ENCODE assay signal across 11 cellular contexts in genomic region chr9:130020618-130021017, GRCh38. TPM values are rescaled to one million over a fixed set of nuclear protein-coding genes. Genes with fewer than 3 reads are reported as not detected.
DNase-seq lines count a peak whose midpoint lies in the region; ATAC-seq and TF ChIP-seq lines count a peak whose summit lies in the region.
"Had no signal": no experiment of that assay in that cellular context is flagged by ENCODE, and none has a peak within 500 bp of the region (broad histone marks: within the 10 kb centered on the region; RNA-seq: fewer than 3 reads in every experiment).

No MANE protein-coding gene starts in this region.

- peak overlapping the region; percentile 99 for H3K27ac Mint-ChIP-seq in activated T-cell treated with anti-CD3 and anti-CD28 coated beads, Interleukin-2, amount 50 U/mL, for 24 hours
- peak overlapping the region; percentile 99 for H3K27ac Mint-ChIP-seq in activated naive CD8-positive, alpha-beta T cell
- peak overlapping the region; percentile 99 for H3K27ac Mint-ChIP-seq in memory B cell
- H3K27ac Mint-ChIP-seq: dendritic cell treated with granulocyte-macrophage colony-stimulating factor and Interleukin-4, amounts not matched to agents 40 ng/mL and 50 ng/mL, for 4 days had no signal

- H3K36me3 ChIP-seq in thyroid gland = no peaks in the 10 kb centered on the region

- no peak for DNase-seq in activated T-cell treated with anti-CD3 and anti-CD28 coated beads, Interleukin-2, amount 50 U/mL, for 24 hours
- DNase-seq in activated T-cell treated with anti-CD3 and anti-CD28 coated beads for 4 hours (no peak), memory B cell (ENCODE audit: low spot score in 2 of 2) (no peak), thyroid gland (no peak), NCI-H1930 (lab: John Stamatoyannopoulos, UW) (no peak), NCI-H1436 treated with DMSO at 0.1 percent for 48 hours (lab: John Stamatoyannopoulos, UW) (no peak)
- DNase-seq: left ventricle myocardium superior, posterior cingulate gyrus had no signal

- intact Hi-C loops in thyroid gland (cut with DNase I) = no loop called here

- peak overlapping the region; percentile 67 for H3K4me3 Mint-ChIP-seq in activated T-cell treated with anti-CD3 and anti-CD28 coated beads, Interleukin-2, amount 50 U/mL, for 24 hours
- H3K4me3 Mint-ChIP-seq in activated naive CD8-positive, alpha-beta T cell = peak overlapping the region; percentile 42
- H3K4me3 Mint-ChIP-seq in memory B cell = no peak overlapping the region
- H3K4me3 Mint-ChIP-seq: dendritic cell treated with granulocyte-macrophage colony-stimulating factor and Interleukin-4, amounts not matched to agents 40 ng/mL and 50 ng/mL, for 4 days had no signal

- peak overlapping the region; percentile 64 to 94 (median 68) for H3K27ac ChIP-seq in thyroid gland

- no peak for TF ChIP-seq POLR2A in thyroid gland (IDR thresholded peaks at IDR 0.05)

- WGBS in thyroid gland, 2 donors = 62% methylated on average over 7 of the region's 7 CpGs

- H3K9me3 Mint-ChIP-seq in activated T-cell treated with anti-CD3 and anti-CD28 coated beads, Interleukin-2, amount 50 U/mL, for 24 hours = peaks cover 4% of the 10 kb centered on the region
- no peaks in the 10 kb centered on the region for H3K9me3 Mint-ChIP-seq in activated naive CD8-positive, alpha-beta T cell (ENCODE audit: low read depth)
- no peaks in the 10 kb centered on the region for H3K9me3 Mint-ChIP-seq in memory B cell

- no peaks in the 10 kb centered on the region for H3K9me3 ChIP-seq in thyroid gland

- no peaks in the 10 kb centered on the region for H3K27me3 ChIP-seq in thyroid gland

- H3K4me1 Mint-ChIP-seq in activated T-cell treated with anti-CD3 and anti-CD28 coated beads, Interleukin-2, amount 50 U/mL, for 24 hours (ENCODE audit: low read depth) = peaks cover 89% of the 10 kb centered on the region
- peaks cover 76% of the 10 kb centered on the region for H3K4me1 Mint-ChIP-seq in activated naive CD8-positive, alpha-beta T cell (ENCODE audit: low read depth)
- peaks cover 47% of the 10 kb centered on the region for H3K4me1 Mint-ChIP-seq in memory B cell

- no peak overlapping the region for H3K4me3 ChIP-seq in thyroid gland (replicated peaks in 1 of 3)

- TF ChIP-seq CTCF in thyroid gland (IDR thresholded peaks at IDR 0.05) = no peak

- H3K27me3 Mint-ChIP-seq in activated T-cell treated with anti-CD3 and anti-CD28 coated beads, Interleukin-2, amount 50 U/mL, for 24 hours = no peaks in the 10 kb centered on the region
- no peaks in the 10 kb centered on the region for H3K27me3 Mint-ChIP-seq in activated naive CD8-positive, alpha-beta T cell
- H3K27me3 Mint-ChIP-seq in memory B cell = no peaks in the 10 kb centered on the region
- H3K27me3 Mint-ChIP-seq: dendritic cell treated with granulocyte-macrophage colony-stimulating factor and Interleukin-4, amounts not matched to agents 40 ng/mL and 50 ng/mL, for 4 days had no signal

- no peak for ATAC-seq in memory B cell (ENCODE audit: low read depth)
- no peak for ATAC-seq in GM21786 (IDR thresholded peaks at IDR 0.05; ENCODE audit: unreplicated experiment)
- ATAC-seq: left ventricle myocardium superior had no signal

- peaks cover 81% of the 10 kb centered on the region for H3K36me3 Mint-ChIP-seq in activated T-cell treated with anti-CD3 and anti-CD28 coated beads, Interleukin-2, amount 50 U/mL, for 24 hours (ENCODE audit: low read depth)
- peaks cover 27% of the 10 kb centered on the region for H3K36me3 Mint-ChIP-seq in activated naive CD8-positive, alpha-beta T cell
- H3K36me3 Mint-ChIP-seq in memory B cell = peaks cover 11% of the 10 kb centered on the region

- peaks cover 35 to 72% of the 10 kb centered on the region in 2 donors for H3K4me1 ChIP-seq in thyroid gland

RNA-seq across cellular contexts. Expression of gene FNBP1, which starts 22.4 kb away (rescaled TPM):
- 10 to 100 TPM; 55.8 to 78.5 (median 76.0) TPM for total RNA-seq in thyroid gland

RNA-seq across cellular contexts. Expression of gene GPR107, which starts 33.1 kb away (rescaled TPM):
- 10 to 100 TPM; 43.5 to 65.6 (median 58.7) TPM for total RNA-seq in thyroid gland
